22 cellular contexts compared by ENCODE assay signal in the genomic region with DNA sequence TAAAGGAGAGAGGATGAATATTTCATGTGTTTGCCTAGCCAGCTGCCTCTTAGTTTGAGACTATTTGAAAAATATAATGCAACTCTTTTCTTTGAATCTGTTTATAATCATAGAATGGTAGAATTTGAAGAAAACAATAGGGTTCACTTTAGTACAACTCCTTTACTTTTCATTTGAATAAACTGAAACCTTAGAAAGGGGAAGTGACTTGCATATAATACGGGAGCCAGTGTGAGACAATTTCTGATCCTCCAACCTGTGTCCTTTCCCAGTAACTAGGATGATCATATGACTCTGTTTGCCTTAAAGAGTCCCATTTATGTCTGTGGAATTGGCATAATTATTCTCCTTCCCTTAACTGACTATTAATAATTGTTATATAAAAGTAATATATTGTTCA.
DNase-seq lines count a peak whose midpoint lies in the region; ATAC-seq, FAIRE-seq and TF ChIP-seq lines count a peak whose summit lies in the region.
"Had no signal": no experiment of that assay in that cellular context is flagged by ENCODE, and none has a peak within 500 bp of the region (broad histone marks: within the 10 kb centered on the region; RNA-seq: fewer than 3 reads in every experiment).

No MANE protein-coding gene starts in this region.

- H3K27me3 Mint-ChIP-seq in T-helper 17 cell, result peaks cover 12% of the 10 kb centered on the region
- peaks cover 7% of the 10 kb centered on the region for H3K27me3 Mint-ChIP-seq in T-helper 2 cell treated with Interferon-gamma antibody and Interleukin-4, amounts not matched to agents 5 μg/mL and 100 μg/mL, for 36 hours (ENCODE audit: low read depth)

- no peak overlapping the region for H3K4me3 Mint-ChIP-seq in T-helper 17 cell
- H3K4me3 Mint-ChIP-seq in T-helper 2 cell treated with Interferon-gamma antibody and Interleukin-4, amounts not matched to agents 5 μg/mL and 100 μg/mL, for 36 hours, result no peak overlapping the region
- H3K4me3 Mint-ChIP-seq: activated CD8-positive, alpha-beta T cell treated with anti-CD3 and anti-CD28 coated beads, Interleukin-2, amount 10 ng/mL, durations not matched to agents 7 days and 5 days; activated naive CD8-positive, alpha-beta T cell; activated T-cell treated with anti-CD3 and anti-CD28 coated beads, Interleukin-2, amount 50 U/mL, for 72 hours; CD8-positive, alpha-beta T cell; natural killer cell; WTC11 had no signal

- H3K9me3 Mint-ChIP-seq in T-helper 2 cell treated with Interferon-gamma antibody and Interleukin-4, amounts not matched to agents 5 μg/mL and 100 μg/mL, for 36 hours, result no peaks in the 10 kb centered on the region
- H3K9me3 Mint-ChIP-seq: CD8-positive, alpha-beta T cell; natural killer cell; WTC11 had no signal

- H3K27me3 ChIP-seq in H7 (ENCODE audit: control insufficient read depth, insufficient read depth, low read length), result no peaks in the 10 kb centered on the region

- no peaks in the 10 kb centered on the region for H3K36me3 Mint-ChIP-seq in T-helper 17 cell (ENCODE audit: low read depth)
- no peaks in the 10 kb centered on the region for H3K36me3 Mint-ChIP-seq in T-helper 2 cell treated with Interferon-gamma antibody and Interleukin-4, amounts not matched to agents 5 μg/mL and 100 μg/mL, for 36 hours (ENCODE audit: low read depth)
- H3K36me3 Mint-ChIP-seq: activated naive CD8-positive, alpha-beta T cell; CD8-positive, alpha-beta T cell; natural killer cell; WTC11 had no signal

- H3K9me3 ChIP-seq in T-helper 17 cell (ENCODE audit: control insufficient read depth, low read length, poor library complexity, severe bottlenecking), result no peaks in the 10 kb centered on the region

- ATAC-seq in GM19035 (IDR thresholded peaks at IDR 0.05; ENCODE audit: unreplicated experiment), result peak; percentile 65
- peak; percentile 87 for ATAC-seq in HG02870 (IDR thresholded peaks at IDR 0.05; ENCODE audit: unreplicated experiment)
- ATAC-seq in HG03045 (IDR thresholded peaks at IDR 0.05; ENCODE audit: unreplicated experiment), result no peak
- no peak for ATAC-seq in T-helper 17 cell
- ATAC-seq: activated CD8-positive, alpha-beta T cell treated with anti-CD3 and anti-CD28 coated beads, Interleukin-2, amount 10 ng/mL, durations not matched to agents 7 days and 5 days; activated T-cell treated with anti-CD3 and anti-CD28 coated beads, Interleukin-2, amount 50 U/mL, for 72 hours; CD8-positive, alpha-beta T cell; natural killer cell; WTC11 had no signal

- H3K27ac Mint-ChIP-seq in T-helper 17 cell, result no peak overlapping the region
- H3K27ac Mint-ChIP-seq in T-helper 2 cell treated with Interferon-gamma antibody and Interleukin-4, amounts not matched to agents 5 μg/mL and 100 μg/mL, for 36 hours, result no peak overlapping the region
- H3K27ac Mint-ChIP-seq: activated CD8-positive, alpha-beta T cell treated with anti-CD3 and anti-CD28 coated beads, Interleukin-2, amount 10 ng/mL, durations not matched to agents 7 days and 5 days; activated naive CD8-positive, alpha-beta T cell; activated T-cell treated with anti-CD3 and anti-CD28 coated beads, Interleukin-2, amount 50 U/mL, for 72 hours; CD8-positive, alpha-beta T cell; natural killer cell; WTC11 had no signal

- no peak overlapping the region for H3K4me3 ChIP-seq in H7 (ENCODE audit: insufficient read depth, low read depth, low read length)

- no peak for DNase-seq in GM12891 (ENCODE audit: insufficient read length, low spot score)
- peak; percentile 44 to 59 for DNase-seq in Kasumi-1 (lab: John Stamatoyannopoulos, UW)
- no peak for DNase-seq in T-helper 17 cell
- DNase-seq in H7, result no peak
- DNase-seq in T-helper 2 cell treated with Interferon-gamma antibody and Interleukin-4, amounts not matched to agents 5 μg/mL and 100 μg/mL, for 36 hours (ENCODE audit: low spot score), result no peak
- DNase-seq: activated CD8-positive, alpha-beta T cell treated with anti-CD3 and anti-CD28 coated beads, Interleukin-2, amount 10 ng/mL, durations not matched to agents 7 days and 5 days; activated T-cell treated with anti-CD3 and anti-CD28 coated beads, Interleukin-2, amount 50 U/mL, for 72 hours; CD8-positive, alpha-beta T cell; cortex of kidney; DMS79; natural killer cell; NCI-H1048; NCI-H2081 treated with DMSO at 0.1 percent for 48 hours; NCI-H510A treated with DMSO at 0.1 percent for 48 hours; posterior cingulate gyrus; SHP77; stimulated activated CD4-positive, alpha-beta T cell treated with anti-CD3 and anti-CD28 coated beads, Interleukin-2, amount 100 ng/mL, for 24 hours had no signal

- no peaks in the 10 kb centered on the region for H3K4me1 Mint-ChIP-seq in T-helper 17 cell
- no peaks in the 10 kb centered on the region for H3K4me1 Mint-ChIP-seq in T-helper 2 cell treated with Interferon-gamma antibody and Interleukin-4, amounts not matched to agents 5 μg/mL and 100 μg/mL, for 36 hours (ENCODE audit: low read depth)

- TF ChIP-seq POLR2A in GM12891 (IDR thresholded peaks at IDR 0.05; ENCODE audit: low read depth, low read length), result no peak

- no peak for FAIRE-seq in GM12891 (lab: Jason Lieb, UNC)

- no peaks in the 10 kb centered on the region for H3K36me3 ChIP-seq in H7 (replicated peaks; ENCODE audit: control insufficient read depth, insufficient read depth, low read length)

TF ChIP-seq in GM12891, 5 proteins besides CTCF, POLR2A, EP300 and RAD21:
- TF ChIP-seq SPI1 (IDR thresholded peaks at IDR 0.05; ENCODE audit: low read depth, low read length) (peak; percentile 92), TAF1 (IDR thresholded peaks at IDR 0.05; ENCODE audit: low read depth, low read length) (no peak)
TF ChIP-seq in GM12891: peak in this region for 1.

Comparison
In these comparisons a context has a peak if more than half of its experiments do, and no peak if none do; other contexts are left out.
1. DNase-seq: peak in Kasumi-1 (2 of 2); none in GM12891 (single experiment), T-helper 17 cell (0 of 3), H7 (single experiment) and T-helper 2 cell treated with Interferon-gamma antibody and Interleukin-4, amounts not matched to agents 5 μg/mL and 100 μg/mL, for 36 hours (single experiment).
2. ATAC-seq: peak in GM19035 (single experiment) and HG02870 (single experiment); none in HG03045 (single experiment) and T-helper 17 cell (single experiment).